Comparison of ENCODE assay signal across 17 cellular contexts in genomic region chr2:203890733-203891132, GRCh38. TPM values are rescaled to one million over a fixed set of nuclear protein-coding genes. Genes with fewer than 3 reads are reported as not detected.
DNase-seq lines count a peak whose midpoint lies in the region; ATAC-seq and TF ChIP-seq lines count a peak whose summit lies in the region.
"Had no signal": no experiment of that assay in that cellular context is flagged by ENCODE, and none has a peak within 500 bp of the region (broad histone marks: within the 10 kb centered on the region; RNA-seq: fewer than 3 reads in every experiment).

No MANE protein-coding gene starts in this region.

- peaks cover 63% of the 10 kb centered on the region for H3K4me1 Mint-ChIP-seq in activated CD4-positive, alpha-beta T cell treated with anti-CD3 and anti-CD28 coated beads, Interleukin-2, amount 10 ng/mL, durations not matched to agents 7 days and 5 days
- H3K4me1 Mint-ChIP-seq in CD14-positive monocyte (peaks cover 86% of the 10 kb centered on the region), endodermal cell (no peaks in the 10 kb centered on the region)
- H3K4me1 Mint-ChIP-seq in activated naive CD8-positive, alpha-beta T cell treated with anti-CD3 and anti-CD28 coated beads, Interleukin-2, amount 50 U/mL, for 24 hours, result peaks cover 72% of the 10 kb centered on the region

- CTCF ChIA-PET in activated CD4-positive, alpha-beta T cell treated with anti-CD3 and anti-CD28 coated beads, Interleukin-2, amount 10 ng/mL, durations not matched to agents 7 days and 5 days (lab: Charles Lee), result interaction anchor here (1.0 to 2.7 kb wide), 6 partner anchors 13 to 57 kb away, joined by 3 to 13 read pairs (median 5); partner anchors contain the start of gene CTLA4

- TF ChIP-seq CTCF in CD14-positive monocyte (IDR thresholded peaks at IDR 0.05) (no peak), OCI-LY3 (IDR thresholded peaks at IDR 0.05; ENCODE audit: low read depth, low read length) (no peak), endodermal cell (conservative IDR thresholded peaks at IDR 0.05) (no peak)

- H3K27ac Mint-ChIP-seq in activated CD4-positive, alpha-beta T cell treated with anti-CD3 and anti-CD28 coated beads, Interleukin-2, amount 10 ng/mL, durations not matched to agents 7 days and 5 days, result peak overlapping the region; percentile 22
- H3K27ac Mint-ChIP-seq in CD14-positive monocyte, result peak overlapping the region; percentile 91 to 98 (median 95)
- peak overlapping the region; percentile 79 for H3K27ac Mint-ChIP-seq in activated naive CD8-positive, alpha-beta T cell treated with anti-CD3 and anti-CD28 coated beads, Interleukin-2, amount 50 U/mL, for 24 hours
- H3K27ac Mint-ChIP-seq in endodermal cell, result no peak overlapping the region
- H3K27ac Mint-ChIP-seq: GM23338 had no signal

- H3K9ac ChIP-seq in OCI-LY3 (ENCODE audit: low read length) (no peak overlapping the region), endodermal cell (ENCODE audit: extremely low read depth, low read length, poor library complexity, severe bottlenecking) (no peak overlapping the region)

- WGBS in endodermal cell (ENCODE audit: insufficient coverage in 1 of 2, insufficient read length in 1 of 2), 2 experiments, result 90% methylated on average over 1 of the region's 1 CpG; no CpG with 5 or more reads in 1 of the 2 experiments

- POLR2A ChIA-PET in activated CD4-positive, alpha-beta T cell treated with anti-CD3 and anti-CD28 coated beads, Interleukin-2, amount 10 ng/mL, durations not matched to agents 7 days and 5 days (lab: Charles Lee), result no interaction called here

- H3K27ac ChIP-seq in OCI-LY3 (ENCODE audit: low read length) (peak overlapping the region; percentile 76), endodermal cell (ENCODE audit: low read depth, low read length) (no peak overlapping the region)
- H3K27ac ChIP-seq: A549 had no signal

- DNase-seq in activated CD4-positive, alpha-beta T cell treated with anti-CD3 and anti-CD28 coated beads, Interleukin-2, amount 10 ng/mL, durations not matched to agents 7 days and 5 days, result no peak
- no peak for DNase-seq in activated CD4-positive, alpha-beta T cell treated with anti-CD3 and anti-CD28 coated beads for 1 hour
- DNase-seq in CD14-positive monocyte (ENCODE audit: low spot score), result no peak
- DNase-seq in activated naive CD8-positive, alpha-beta T cell treated with anti-CD3 and anti-CD28 coated beads, Interleukin-2, amount 50 U/mL, for 24 hours, result no peak
- DNase-seq in endodermal cell, result no peak
- DNase-seq: DMS 273 treated with DMSO at 0.1 percent for 48 hours, GF-D8, NCI-H1417, NCI-H187 treated with DMSO at 0.1 percent for 48 hours, NCI-H748 treated with DMSO at 0.1 percent for 48 hours had no signal

- H3K4me3 ChIP-seq in OCI-LY3 (ENCODE audit: low read length), result peak overlapping the region; percentile 30
- H3K4me3 ChIP-seq in endodermal cell (ENCODE audit: low read length), result no peak overlapping the region
- H3K4me3 ChIP-seq: A549; BLaER1 treated with 17β-estradiol and CSF1 and Interleukin-3, amounts not matched to agents 10 nM and 100 nM; GM23338 had no signal

- peaks cover 6% of the 10 kb centered on the region for H3K36me3 Mint-ChIP-seq in activated CD4-positive, alpha-beta T cell treated with anti-CD3 and anti-CD28 coated beads, Interleukin-2, amount 10 ng/mL, durations not matched to agents 7 days and 5 days (ENCODE audit: low read depth)
- H3K36me3 Mint-ChIP-seq in CD14-positive monocyte (peaks cover 4 to 8% of the 10 kb centered on the region in 2 donors), endodermal cell (ENCODE audit: low read depth) (no peaks in the 10 kb centered on the region)
- H3K36me3 Mint-ChIP-seq in activated naive CD8-positive, alpha-beta T cell treated with anti-CD3 and anti-CD28 coated beads, Interleukin-2, amount 50 U/mL, for 24 hours (ENCODE audit: low read depth), result peaks cover 5% of the 10 kb centered on the region

- H3K9me3 Mint-ChIP-seq in activated CD4-positive, alpha-beta T cell treated with anti-CD3 and anti-CD28 coated beads, Interleukin-2, amount 10 ng/mL, durations not matched to agents 7 days and 5 days, result peaks cover 6% of the 10 kb centered on the region
- H3K9me3 Mint-ChIP-seq in CD14-positive monocyte, result peaks cover 0 to 2% (median 0%) of the 10 kb centered on the region in 7 donors
- H3K9me3 Mint-ChIP-seq in activated naive CD8-positive, alpha-beta T cell treated with anti-CD3 and anti-CD28 coated beads, Interleukin-2, amount 50 U/mL, for 24 hours, result peaks cover 5% of the 10 kb centered on the region
- no peaks in the 10 kb centered on the region for H3K9me3 Mint-ChIP-seq in endodermal cell
- H3K9me3 Mint-ChIP-seq: GM23338 had no signal

- H3K27me3 ChIP-seq in OCI-LY3 (ENCODE audit: low read depth, low read length), result no peaks in the 10 kb centered on the region
- no peaks in the 10 kb centered on the region for H3K27me3 ChIP-seq in endodermal cell (ENCODE audit: control insufficient read depth, insufficient read depth, low read length, poor library complexity, severe bottlenecking)
- H3K27me3 ChIP-seq: BLaER1 treated with 17β-estradiol and CSF1 and Interleukin-3, amounts not matched to agents 10 nM and 100 nM had no signal

- no peaks in the 10 kb centered on the region for H3K27me3 Mint-ChIP-seq in activated CD4-positive, alpha-beta T cell treated with anti-CD3 and anti-CD28 coated beads, Interleukin-2, amount 10 ng/mL, durations not matched to agents 7 days and 5 days
- no peaks in the 10 kb centered on the region for H3K27me3 Mint-ChIP-seq in CD14-positive monocyte (ENCODE audit: low read depth in 3 of 3)
- H3K27me3 Mint-ChIP-seq in activated naive CD8-positive, alpha-beta T cell treated with anti-CD3 and anti-CD28 coated beads, Interleukin-2, amount 50 U/mL, for 24 hours, result no peaks in the 10 kb centered on the region
- no peaks in the 10 kb centered on the region for H3K27me3 Mint-ChIP-seq in endodermal cell (ENCODE audit: insufficient read depth)

- no peaks in the 10 kb centered on the region for H3K9me3 ChIP-seq in OCI-LY3 (ENCODE audit: insufficient read depth, low read length)
- H3K9me3 ChIP-seq in endodermal cell (ENCODE audit: control insufficient read depth, low read length), result no peaks in the 10 kb centered on the region
- H3K9me3 ChIP-seq: A549; BLaER1 treated with 17β-estradiol and CSF1 and Interleukin-3, amounts not matched to agents 10 nM and 100 nM had no signal

- peak overlapping the region; percentile 9; the same call in 1 of the 2 replicates for H2AFZ ChIP-seq in OCI-LY3 (ENCODE audit: low read depth, low read length)

- no peak overlapping the region for H3K4me3 Mint-ChIP-seq in activated CD4-positive, alpha-beta T cell treated with anti-CD3 and anti-CD28 coated beads, Interleukin-2, amount 10 ng/mL, durations not matched to agents 7 days and 5 days
- H3K4me3 Mint-ChIP-seq in CD14-positive monocyte (no peak overlapping the region), endodermal cell (no peak overlapping the region)
- H3K4me3 Mint-ChIP-seq in activated naive CD8-positive, alpha-beta T cell treated with anti-CD3 and anti-CD28 coated beads, Interleukin-2, amount 50 U/mL, for 24 hours, result no peak overlapping the region
- H3K4me3 Mint-ChIP-seq: GM23338 had no signal

- no peaks in the 10 kb centered on the region for H3K36me3 ChIP-seq in OCI-LY3 (replicated peaks; ENCODE audit: low read depth, low read length)
- no peaks in the 10 kb centered on the region for H3K36me3 ChIP-seq in endodermal cell (ENCODE audit: control insufficient read depth, insufficient read depth, low read length)
- H3K36me3 ChIP-seq: BLaER1 treated with 17β-estradiol and CSF1 and Interleukin-3, amounts not matched to agents 10 nM and 100 nM had no signal

- no peaks in the 10 kb centered on the region for H4K20me1 ChIP-seq in OCI-LY3 (ENCODE audit: insufficient read depth, low read length)
- H4K20me1 ChIP-seq: BLaER1 treated with 17β-estradiol and CSF1 and Interleukin-3, amounts not matched to agents 10 nM and 100 nM had no signal

- peak overlapping the region; percentile 63 for H3K4me2 ChIP-seq in OCI-LY3 (ENCODE audit: low read length)
- H3K4me2 ChIP-seq: A549, GM23338 had no signal

- H3K4me1 ChIP-seq in OCI-LY3 (ENCODE audit: low read length), result peaks cover 53% of the 10 kb centered on the region
- H3K4me1 ChIP-seq in endodermal cell (ENCODE audit: control insufficient read depth, insufficient read depth, low read length), result no peaks in the 10 kb centered on the region
- H3K4me1 ChIP-seq: A549 had no signal

- intact Hi-C loops in CD14-positive monocyte (cut with micrococcal nuclease), result loop anchor here in 1 of 2 donors (10.0 kb wide), 1 partner anchor 236 kb away; no protein-coding TSS in a partner anchor

- no peaks in the 10 kb centered on the region for H3K79me2 ChIP-seq in OCI-LY3 (ENCODE audit: low read length)

- ATAC-seq in activated naive CD8-positive, alpha-beta T cell treated with anti-CD3 and anti-CD28 coated beads, Interleukin-2, amount 50 U/mL, for 24 hours, result no peak
- ATAC-seq in HG03521 (IDR thresholded peaks at IDR 0.05; ENCODE audit: unreplicated experiment) (no peak), HG03175 (IDR thresholded peaks at IDR 0.05; ENCODE audit: unreplicated experiment) (no peak)
- ATAC-seq: A549, GM23338 had no signal

RNA-seq across cellular contexts. Expression of gene CTLA4, which starts 23.2 kb away (rescaled TPM):
- 10 to 100 TPM; 20.1 to 22.7 TPM for total RNA-seq in activated CD4-positive, alpha-beta T cell treated with anti-CD3 and anti-CD28 coated beads, Interleukin-2, amount 10 ng/mL, durations not matched to agents 7 days and 5 days
- polyA plus RNA-seq in CD14-positive monocyte, result not detected
- not detected for total RNA-seq in endodermal cell
- polyA plus RNA-seq in endodermal cell (2013, experiment 1 of 2), result not detected
- not detected for polyA plus RNA-seq in endodermal cell (2013, experiment 2 of 2)
- total RNA-seq: GM23338, NCI-H460 had no signal
- polyA plus RNA-seq: A549, GM23338 had no signal

RNA-seq across cellular contexts. Expression of gene ICOS, which starts 45.8 kb away (rescaled TPM):
- 10 to 100 TPM; 52.0 to 63.6 TPM for total RNA-seq in activated CD4-positive, alpha-beta T cell treated with anti-CD3 and anti-CD28 coated beads, Interleukin-2, amount 10 ng/mL, durations not matched to agents 7 days and 5 days
- polyA plus RNA-seq in CD14-positive monocyte, result under 1 TPM in 1 of 2 donors, not detected in 1; 0.13 TPM
- total RNA-seq in endodermal cell, result not detected
- not detected for polyA plus RNA-seq in endodermal cell (2013, experiment 1 of 2)
- polyA plus RNA-seq in endodermal cell (2013, experiment 2 of 2), result not detected
- total RNA-seq: GM23338, NCI-H460 had no signal
- polyA plus RNA-seq: A549, GM23338 had no signal

Comparison
In these comparisons a context has a peak if more than half of its experiments do, and no peak if none do; other contexts are left out.
1. RNA of gene CTLA4, which starts 23.2 kb away (total RNA-seq): 20.1 to 22.7 TPM in activated CD4-positive, alpha-beta T cell treated with anti-CD3 and anti-CD28 coated beads, Interleukin-2, amount 10 ng/mL, durations not matched to agents 7 days and 5 days; not detected in endodermal cell; every median in the first group is over 10 times any median in the second.
2. RNA of gene ICOS, which starts 45.8 kb away (total RNA-seq): 52.0 to 63.6 TPM in activated CD4-positive, alpha-beta T cell treated with anti-CD3 and anti-CD28 coated beads, Interleukin-2, amount 10 ng/mL, durations not matched to agents 7 days and 5 days; not detected in endodermal cell; every median in the first group is over 10 times any median in the second.